Comparison of ENCODE assay signal across 24 cellular contexts in the genomic region with DNA sequence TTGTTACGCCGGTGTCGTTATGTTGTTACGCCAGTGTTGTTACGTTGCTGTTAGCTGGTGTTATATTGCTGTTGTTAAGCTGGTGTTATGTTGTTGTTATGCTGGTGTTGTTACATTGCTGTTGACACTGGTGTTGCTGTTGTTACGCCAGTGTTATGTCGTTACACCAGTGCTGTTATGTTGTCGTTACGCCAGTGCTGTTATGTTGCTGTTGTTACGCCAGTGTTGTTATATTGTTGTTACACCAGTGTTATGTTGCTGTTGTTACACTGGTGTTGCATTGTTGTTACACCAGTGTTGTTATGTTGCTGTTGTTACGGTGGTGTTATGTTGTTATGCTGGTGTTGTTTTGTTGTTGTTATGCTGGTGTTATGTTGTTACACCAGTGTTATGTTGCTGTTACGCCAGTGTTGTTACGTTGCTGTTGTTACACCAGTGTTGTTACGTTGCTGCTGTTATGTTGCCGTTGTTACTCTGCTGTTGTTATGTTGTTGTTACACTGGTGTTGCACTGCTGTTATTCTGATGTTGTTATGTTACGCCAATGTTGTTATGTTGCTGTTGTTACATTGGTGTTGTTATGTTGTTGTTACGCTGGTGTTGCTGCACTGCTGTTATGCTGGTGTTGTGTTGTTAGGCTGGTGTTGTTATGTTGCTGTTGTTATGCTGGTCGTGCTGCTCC. TPM values are rescaled to one million over a fixed set of nuclear protein-coding genes. Genes with fewer than 3 reads are reported as not detected.
A peak's percentile ranks its signal among the peaks of the same experiment; 100 is the strongest.
DNase-seq lines count a peak whose midpoint lies in the region; ATAC-seq and FAIRE-seq lines count a peak whose summit lies in the region.
"Had no signal": no experiment of that assay in that cellular context is flagged by ENCODE, and none has a peak within 500 bp of the region (broad histone marks: within the 10 kb centered on the region; RNA-seq: fewer than 3 reads in every experiment).

No MANE protein-coding gene starts in this region.

- H3K36me3 ChIP-seq in trophoblast cell (ENCODE audit: control insufficient read depth in 1 of 2, insufficient read depth in 2 of 2, low read length in 2 of 2) = peaks cover 6 to 18% of the 10 kb centered on the region in 2 experiments
- peaks cover 0 to 12% of the 10 kb centered on the region in 2 donors for H3K36me3 ChIP-seq in small intestine (ENCODE audit: control insufficient read depth in 2 of 2, insufficient read depth in 2 of 2, low read length in 2 of 2)
- no peaks in the 10 kb centered on the region for H3K36me3 ChIP-seq in Karpas-422 (ENCODE audit: insufficient read depth, low read length)

- no peak overlapping the region for H4K12ac ChIP-seq in trophoblast cell (ENCODE audit: low read depth, low read length)

- H2AFZ ChIP-seq in trophoblast cell (ENCODE audit: insufficient read depth, low read length, poor library complexity) (no peak overlapping the region), Karpas-422 (ENCODE audit: low read length) (no peak overlapping the region)

- H2AK5ac ChIP-seq in trophoblast cell (ENCODE audit: low read length) = no peak overlapping the region

- H3K27me3 Mint-ChIP-seq in T-helper 17 cell = no peaks in the 10 kb centered on the region
- H3K27me3 Mint-ChIP-seq: activated CD4-positive, alpha-beta memory T cell treated with anti-CD3 and anti-CD28 coated beads for 36 hours had no signal

- no peak overlapping the region for H3K18ac ChIP-seq in trophoblast cell (ENCODE audit: low read length)

- H3K4ac ChIP-seq in trophoblast cell (ENCODE audit: low read depth, low read length) = no peak overlapping the region

- no peak overlapping the region for H3K4me2 ChIP-seq in trophoblast cell (ENCODE audit: low read length)
- H3K4me2 ChIP-seq in Karpas-422 (ENCODE audit: low read depth, low read length, poor library complexity, severe bottlenecking) = no peak overlapping the region

- peaks cover 3% of the 10 kb centered on the region for H3K36me3 Mint-ChIP-seq in T-helper 17 cell (ENCODE audit: low read depth)

- H4K20me1 ChIP-seq in Karpas-422 (ENCODE audit: insufficient read depth, low read depth, low read length) = no peaks in the 10 kb centered on the region

- no peak for ATAC-seq in T-helper 17 cell
- ATAC-seq: stimulated activated naive CD8-positive, alpha-beta T cell treated with anti-CD3 and anti-CD28 coated beads, Interleukin-15, Interleukin-2, amounts not matched to agents 100 U/mL and 50 U/mL, for 24 hours had no signal

- no peak overlapping the region for H3K27ac ChIP-seq in trophoblast cell (ENCODE audit: low read depth, low read length)
- H3K27ac ChIP-seq in small intestine (ENCODE audit: low read depth in 1 of 2, low read length in 1 of 2) = no peak overlapping the region
- H3K27ac ChIP-seq in Karpas-422 (ENCODE audit: low read length) = no peak overlapping the region
- H3K27ac ChIP-seq: 22Rv1, adrenal gland, RWPE1, SK-N-MC, tibial nerve had no signal

- no CpG with 5 or more reads among the region's 18 CpGs for WGBS in trophoblast cell (ENCODE audit: extremely low coverage, insufficient coverage, insufficient read length)
- 93 to 97% (median 95%) methylated on average over 18 of the region's 18 CpGs for WGBS in small intestine, 3 donors

- H3K79me2 ChIP-seq in trophoblast cell (ENCODE audit: control insufficient read depth, insufficient read depth, low read length, poor library complexity) = no peaks in the 10 kb centered on the region
- peaks cover 35% of the 10 kb centered on the region for H3K79me2 ChIP-seq in Karpas-422 (ENCODE audit: low read length)

- no peak overlapping the region for H3K14ac ChIP-seq in trophoblast cell (ENCODE audit: low read length)

- H3K79me1 ChIP-seq in trophoblast cell (ENCODE audit: low read length) = no peaks in the 10 kb centered on the region

- no peak overlapping the region for H2BK12ac ChIP-seq in trophoblast cell (ENCODE audit: low read length)

- H2BK5ac ChIP-seq in trophoblast cell (ENCODE audit: low read depth, low read length, poor library complexity) = no peak overlapping the region

- H3K27ac Mint-ChIP-seq in T-helper 17 cell = peak overlapping the region; percentile 9
- H3K27ac Mint-ChIP-seq: activated CD4-positive, alpha-beta memory T cell treated with anti-CD3 and anti-CD28 coated beads for 36 hours had no signal

- no peak for FAIRE-seq in small intestine (lab: Jason Lieb, UNC)

- no peaks in the 10 kb centered on the region for H3K9me2 ChIP-seq in Karpas-422 (replicated peaks; ENCODE audit: insufficient read depth, low read length)

- H4K8ac ChIP-seq in trophoblast cell (ENCODE audit: low read depth, low read length) = no peak overlapping the region

- H3K4me1 ChIP-seq in trophoblast cell (ENCODE audit: control insufficient read depth in 1 of 2, insufficient read depth in 2 of 2, low read length in 2 of 2) (no peaks in the 10 kb centered on the region), small intestine (ENCODE audit: control insufficient read depth in 2 of 2, insufficient read depth in 1 of 2, low read depth in 1 of 2, low read length in 1 of 2) (no peaks in the 10 kb centered on the region), Karpas-422 (ENCODE audit: low read length) (no peaks in the 10 kb centered on the region)

- no peak overlapping the region for H3K23ac ChIP-seq in trophoblast cell (ENCODE audit: low read length)

- H3K9ac ChIP-seq in trophoblast cell (ENCODE audit: low read length) (peak overlapping the region; percentile 20), Karpas-422 (ENCODE audit: low read length) (no peak overlapping the region)

- H3K4me1 Mint-ChIP-seq in T-helper 17 cell = peaks cover 25% of the 10 kb centered on the region

- no peak overlapping the region for H4K91ac ChIP-seq in trophoblast cell (ENCODE audit: low read depth, low read length)

- H3K4me3 ChIP-seq in trophoblast cell (ENCODE audit: low read depth, low read length) (no peak overlapping the region), small intestine (ENCODE audit: low read depth in 1 of 2, low read length in 2 of 2) (no peak overlapping the region), Karpas-422 (ENCODE audit: low read length) (no peak overlapping the region)
- H3K4me3 ChIP-seq: adrenal gland, SK-N-MC, tibial nerve had no signal

- H3K4me3 Mint-ChIP-seq in T-helper 17 cell = peak overlapping the region; percentile 19
- H3K4me3 Mint-ChIP-seq: activated CD4-positive, alpha-beta memory T cell treated with anti-CD3 and anti-CD28 coated beads for 36 hours had no signal

- H2BK120ac ChIP-seq in trophoblast cell (ENCODE audit: insufficient read depth, low read length, poor library complexity) = no peak overlapping the region

- DNase-seq in DMS53 (lab: John Stamatoyannopoulos, UW) = peak; percentile 41
- no peak for DNase-seq in DMS53 treated with DMSO at 0.1 percent for 48 hours (lab: John Stamatoyannopoulos, UW; ENCODE audit: unreplicated experiment)
- DNase-seq in T-helper 17 cell = no peak
- DNase-seq in fibroblast of gingiva (ENCODE audit: low read depth) = peak; percentile 38
- peak in 1 of 2 donors; percentile 61 for DNase-seq in trophoblast cell
- DNase-seq in small intestine = no peak
- no peak for DNase-seq in Karpas-422
- DNase-seq in KG1 (lab: John Stamatoyannopoulos, UW) = no peak
- DNase-seq: activated CD4-positive, alpha-beta memory T cell treated with anti-CD3 and anti-CD28 coated beads for 36 hours; adrenal gland; AML-193; DMS79 treated with DMSO at 0.1 percent for 48 hours; foreskin fibroblast; islet precursor cell; KBM-7; NCI-H1694 treated with DMSO at 0.1 percent for 48 hours; NCI-H526 treated with DMSO at 0.1 percent for 48 hours; stimulated activated CD4-positive, alpha-beta T cell treated with anti-CD3 and anti-CD28 coated beads, Interleukin-12 subunit alpha, Interleukin-12 subunit beta, amount 100 ng/mL, for 4 hours; stimulated activated CD4-positive, alpha-beta T cell treated with anti-CD3 and anti-CD28 coated beads, Interleukin-4, amount 100 ng/mL, for 4 hours; stimulated activated naive CD8-positive, alpha-beta T cell treated with anti-CD3 and anti-CD28 coated beads, Interleukin-15, Interleukin-2, amounts not matched to agents 100 U/mL and 50 U/mL, for 24 hours had no signal

- no peaks in the 10 kb centered on the region for H3K9me3 ChIP-seq in T-helper 17 cell (ENCODE audit: control insufficient read depth, low read length, poor library complexity, severe bottlenecking)
- H3K9me3 ChIP-seq in trophoblast cell (ENCODE audit: insufficient read depth, low read depth, low read length) = peaks cover 2% of the 10 kb centered on the region
- no peaks in the 10 kb centered on the region for H3K9me3 ChIP-seq in small intestine (ENCODE audit: control insufficient read depth, low read depth)
- peaks cover 13% of the 10 kb centered on the region; the same call in 1 of the 2 replicates for H3K9me3 ChIP-seq in Karpas-422 (ENCODE audit: low read length)
- H3K9me3 ChIP-seq: adrenal gland, tibial nerve had no signal

- no peaks in the 10 kb centered on the region for H3K27me3 ChIP-seq in trophoblast cell (ENCODE audit: insufficient read depth, low read length)
- no peaks in the 10 kb centered on the region for H3K27me3 ChIP-seq in small intestine (ENCODE audit: control insufficient read depth in 2 of 2, insufficient read depth in 2 of 2, low read length in 2 of 2)
- no peaks in the 10 kb centered on the region for H3K27me3 ChIP-seq in Karpas-422 (ENCODE audit: low read length)
- H3K27me3 ChIP-seq: adrenal gland, tibial nerve had no signal

RNA-seq across cellular contexts. Expression of gene H6PD, which starts 25.7 kb away (rescaled TPM):
- total RNA-seq in T-helper 17 cell = 10 to 100 TPM; 16.1 to 19.2 TPM
- 9.1 and 9.4 TPM in 2 replicates for polyA plus RNA-seq in trophoblast cell (2013)
- polyA plus RNA-seq in small intestine = 10 to 100 TPM in 1 of 3 donors, 1 to 10 TPM in 2; 2.7 to 25.8 (median 2.9) TPM
- total RNA-seq in Karpas-422 (2014; rRNA removed; shearing (Covaris generic); ENCODE audit: low replicate concordance) = 21.3 and 21.6 TPM in 2 replicates

RNA-seq across cellular contexts. Expression of gene SPSB1, which starts 32.5 kb away (rescaled TPM):
- total RNA-seq in T-helper 17 cell = 1 to 10 TPM; 7.7 to 9.2 TPM
- polyA plus RNA-seq in trophoblast cell (2013) = 85.2 and 90.2 TPM in 2 replicates
- polyA plus RNA-seq in small intestine = 10 to 100 TPM; 30.0 to 69.1 (median 35.3) TPM
- not detected in 2 replicates for total RNA-seq in Karpas-422 (2014; rRNA removed; shearing (Covaris generic); ENCODE audit: low replicate concordance)

Comparison
In these comparisons a context has a peak if more than half of its experiments do, and no peak if none do; other contexts are left out.
1. DNase-seq: peak in DMS53 (single experiment) and fibroblast of gingiva (single experiment); none in DMS53 treated with DMSO at 0.1 percent for 48 hours (single experiment), T-helper 17 cell (0 of 3), small intestine (single experiment), Karpas-422 (single experiment) and KG1 (single experiment).